1 cellular context compared by ENCODE assay signal in genomic region chr3:141434255-141434654, GRCh38.
TF ChIP-seq lines count a peak whose summit lies in the region.

No MANE protein-coding gene starts in this region.

TF ChIP-seq in SK-N-SH treated with all-trans-retinoic acid at 6 μM for 48 hours, 23 proteins besides CTCF, POLR2A, EP300 and RAD21 (continued from another document):
- no peak for TF ChIP-seq CSRNP3 (CRISPR knock-in tag; IDR thresholded peaks at IDR 0.05)
- no peak for TF ChIP-seq ZFP3 (CRISPR knock-in tag; IDR thresholded peaks at IDR 0.05)
- TF ChIP-seq POU6F1 (CRISPR knock-in tag; IDR thresholded peaks at IDR 0.05; ENCODE audit: borderline replicate concordance, low read depth) = no peak
- TF ChIP-seq PATZ1 (CRISPR knock-in tag; IDR thresholded peaks at IDR 0.05; ENCODE audit: borderline replicate concordance) = no peak
